In the genomic region with DNA sequence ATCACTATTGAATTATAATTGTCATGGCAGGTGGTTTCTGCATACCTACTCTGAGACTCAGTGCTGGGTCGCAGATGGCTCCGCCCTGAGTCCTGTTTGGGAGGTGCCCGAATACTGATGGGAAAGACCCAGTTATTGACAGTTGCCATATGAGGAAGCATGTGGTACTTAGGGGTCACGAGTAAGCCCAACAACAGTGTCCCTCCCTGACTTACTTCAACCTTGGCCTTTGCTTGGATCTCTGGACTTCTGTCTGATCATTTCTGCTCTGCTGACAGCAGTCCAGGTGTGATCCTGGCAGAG, we compare ENCODE assay signal across 22 cellular contexts. TPM values are rescaled to one million over a fixed set of nuclear protein-coding genes. Genes with fewer than 3 reads are reported as not detected.
"Had no signal": no experiment of that assay in that cellular context is flagged by ENCODE, and none has a peak within 500 bp of the region (broad histone marks: within the 10 kb centered on the region; RNA-seq: fewer than 3 reads in every experiment).

No MANE protein-coding gene starts in this region.

- H3K36me3 ChIP-seq: cardiac muscle cell, left lung, pancreas, sigmoid colon, transverse colon had no signal

- H3K27ac ChIP-seq: cardiac muscle cell, left lung, pancreas, psoas muscle, sigmoid colon, testis, transverse colon had no signal

- H3K9me3 ChIP-seq: left lung, pancreas, psoas muscle, sigmoid colon, testis, transverse colon had no signal

- H3K4me3 ChIP-seq: cardiac muscle cell, coronary artery, left lung, lung, pancreas, psoas muscle, sigmoid colon, skin epidermis, testis, transverse colon had no signal

- ATAC-seq: left lung; pancreas; stimulated activated naive CD8-positive, alpha-beta T cell treated with anti-CD3 and anti-CD28 coated beads, Interleukin-15, Interleukin-2, amounts not matched to agents 100 U/mL and 50 U/mL, for 24 hours had no signal

- H3K27me3 ChIP-seq: cardiac muscle cell, left lung, pancreas, sigmoid colon, testis, transverse colon had no signal

- DNase-seq: effector memory CD4-positive, alpha-beta T cell; left lung; mesenchymal stem cell; midbrain; naive B cell; occipital lobe; psoas muscle; retina; sigmoid colon; stimulated activated CD4-positive, alpha-beta T cell treated with anti-CD3 and anti-CD28 coated beads, Interleukin-2, amount 100 ng/mL, for 48 hours; stimulated activated naive CD8-positive, alpha-beta T cell treated with anti-CD3 and anti-CD28 coated beads, Interleukin-15, Interleukin-2, amounts not matched to agents 100 U/mL and 50 U/mL, for 24 hours; testis; transverse colon had no signal

- H3K4me1 ChIP-seq: pancreas, transverse colon had no signal

RNA-seq across cellular contexts. Expression of a gene that starts 35.6 kb away (rescaled TPM):
- total RNA-seq: esophagus mucosa, fibroblast of lung, glomerular endothelial cell, sigmoid colon, transverse colon had no signal
- polyA plus RNA-seq: fibroblast of lung, urinary bladder had no signal
